Comparison of ENCODE assay signal across 18 cellular contexts in genomic region chr2:15708865-15709820, GRCh38.
"Had no signal": no experiment of that assay in that cellular context is flagged by ENCODE, and none has a peak within 500 bp of the region (broad histone marks: within the 10 kb centered on the region; RNA-seq: fewer than 3 reads in every experiment).

No MANE protein-coding gene starts in this region.

- H3K36me3 ChIP-seq: ascending aorta, neutrophil, sigmoid colon, stomach, thoracic aorta had no signal

- H3K9me3 ChIP-seq: ascending aorta, neutrophil, sigmoid colon, stomach, thoracic aorta had no signal

- H3K27ac ChIP-seq: ascending aorta, epithelial cell of prostate, neutrophil, SK-N-MC, thoracic aorta had no signal

- H3K4me3 Mint-ChIP-seq: activated CD4-positive, alpha-beta T cell treated with anti-CD3 and anti-CD28 coated beads for 36 hours; activated CD8-positive, alpha-beta T cell treated with anti-CD3 and anti-CD28 coated beads for 36 hours; activated T-helper 1 cell treated with anti-CD3 and anti-CD28 coated beads, Interleukin-12 subunit alpha, Interleukin-12 subunit beta, Interleukin-2, Interleukin-4 antibody, amounts not matched to agents 30 ng/mL and 10 ng/mL and 1 ng/mL, durations not matched to agents 14 hours and 24 hours and 36 hours; immature natural killer cell; T-cell had no signal

- H3K27ac Mint-ChIP-seq: activated CD4-positive, alpha-beta T cell treated with anti-CD3 and anti-CD28 coated beads for 36 hours; activated CD8-positive, alpha-beta T cell treated with anti-CD3 and anti-CD28 coated beads for 36 hours; activated T-helper 1 cell treated with anti-CD3 and anti-CD28 coated beads, Interleukin-12 subunit alpha, Interleukin-12 subunit beta, Interleukin-2, Interleukin-4 antibody, amounts not matched to agents 30 ng/mL and 10 ng/mL and 1 ng/mL, durations not matched to agents 14 hours and 24 hours and 36 hours; T-cell had no signal

- H3K4me3 ChIP-seq: ascending aorta, sigmoid colon, SK-N-MC, stomach, thoracic aorta had no signal

- H3K27me3 Mint-ChIP-seq: activated CD8-positive, alpha-beta T cell treated with anti-CD3 and anti-CD28 coated beads for 36 hours had no signal

- H3K4me1 ChIP-seq: ascending aorta had no signal

- H3K27me3 ChIP-seq: ascending aorta, neutrophil, sigmoid colon, stomach had no signal

- H3K4me1 Mint-ChIP-seq: activated CD4-positive, alpha-beta T cell treated with anti-CD3 and anti-CD28 coated beads for 36 hours; immature natural killer cell; T-cell had no signal

- ATAC-seq: activated CD4-positive, alpha-beta T cell treated with anti-CD3 and anti-CD28 coated beads for 36 hours; activated CD8-positive, alpha-beta T cell treated with anti-CD3 and anti-CD28 coated beads for 36 hours; left colon; T-cell had no signal

- H3K9me3 Mint-ChIP-seq: activated CD8-positive, alpha-beta T cell treated with anti-CD3 and anti-CD28 coated beads for 36 hours; activated T-helper 1 cell treated with anti-CD3 and anti-CD28 coated beads, Interleukin-12 subunit alpha, Interleukin-12 subunit beta, Interleukin-2, Interleukin-4 antibody, amounts not matched to agents 30 ng/mL and 10 ng/mL and 1 ng/mL, durations not matched to agents 14 hours and 24 hours and 36 hours; immature natural killer cell; T-cell had no signal

- DNase-seq: activated CD4-positive, alpha-beta T cell treated with anti-CD3 and anti-CD28 coated beads for 36 hours; activated CD8-positive, alpha-beta memory T cell treated with anti-CD3 and anti-CD28 coated beads, Interleukin-2, amount 50 U/mL, for 48 hours; activated CD8-positive, alpha-beta T cell treated with anti-CD3 and anti-CD28 coated beads for 36 hours; activated naive CD4-positive, alpha-beta T cell; effector CD8-positive, alpha-beta T cell; immature natural killer cell; left colon; sigmoid colon; stimulated activated CD4-positive, alpha-beta T cell treated with anti-CD3 and anti-CD28 coated beads, Interleukin-4, amount 100 ng/mL, for 24 hours; stomach; T-cell; T1000 had no signal
